ENCODE assay signal across 22 cellular contexts in the genomic region with DNA sequence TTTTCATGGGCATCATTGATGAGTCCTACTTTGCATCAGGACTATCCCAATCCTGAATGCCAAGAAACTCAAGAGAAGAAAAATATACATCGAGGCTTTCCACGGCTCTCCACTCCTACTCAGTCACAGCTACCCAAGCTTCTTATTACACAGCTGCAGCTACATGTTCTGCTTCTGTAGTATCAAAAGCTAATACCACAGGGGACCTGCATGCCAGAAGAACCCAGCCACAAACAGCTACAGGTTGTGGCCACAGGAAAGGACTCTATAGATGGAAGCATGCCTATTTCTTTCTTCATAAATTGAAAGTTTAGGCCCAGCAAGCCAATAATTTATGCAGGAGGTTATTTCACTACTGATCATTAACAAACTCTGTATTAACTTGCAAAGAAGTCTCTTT.
"Had no signal": no experiment of that assay in that cellular context is flagged by ENCODE, and none has a peak within 500 bp of the region (broad histone marks: within the 10 kb centered on the region; RNA-seq: fewer than 3 reads in every experiment).

No MANE protein-coding gene starts in this region.

- H3K27ac ChIP-seq: coronary artery, dorsolateral prefrontal cortex, esophagus squamous epithelium, gastrocnemius medialis, heart right ventricle, left lung, lower lobe of right lung had no signal

- DNase-seq: dermis blood vessel endothelial cell; dorsolateral prefrontal cortex; effector CD4-positive, alpha-beta T cell; effector memory CD4-positive, alpha-beta T cell; erythroblast; esophagus squamous epithelium; foreskin fibroblast; foreskin melanocyte; gastrocnemius medialis; glutamatergic neuron; head of caudate nucleus; heart right ventricle; hippocampal formation; left cardiac atrium; left lung; left ventricle myocardium superior; lower lobe of right lung; mesendoderm; midbrain had no signal

- H3K4me1 Mint-ChIP-seq: memory B cell had no signal

- H3K9me3 ChIP-seq: esophagus squamous epithelium, gastrocnemius medialis, heart right ventricle, left lung, lower lobe of right lung had no signal

- H3K27me3 ChIP-seq: esophagus squamous epithelium, gastrocnemius medialis, heart right ventricle had no signal

- H3K27me3 Mint-ChIP-seq: memory B cell had no signal

- H3K9me3 Mint-ChIP-seq: memory B cell had no signal

- H3K27ac Mint-ChIP-seq: memory B cell had no signal

- ATAC-seq: esophagus mucosa, gastrocnemius medialis, heart right ventricle, left cardiac atrium, left lung, left ventricle myocardium superior, lower lobe of right lung had no signal

- H3K4me3 ChIP-seq: coronary artery, dorsolateral prefrontal cortex, esophagus squamous epithelium, gastrocnemius medialis, heart right ventricle, left lung, lower lobe of right lung had no signal

- H3K36me3 ChIP-seq: esophagus squamous epithelium, gastrocnemius medialis, heart right ventricle, left lung, lower lobe of right lung had no signal

- H3K4me3 Mint-ChIP-seq: memory B cell had no signal

- H3K36me3 Mint-ChIP-seq: memory B cell had no signal

- H3K4me1 ChIP-seq: gastrocnemius medialis, left lung, lower lobe of right lung had no signal
